In genomic region chr19:18254546-18255500, GRCh38 we compare ENCODE assay signal across 10 cellular contexts. TPM values are rescaled to one million over a fixed set of nuclear protein-coding genes. Genes with fewer than 3 reads are reported as not detected.
DNase-seq lines count a peak whose midpoint lies in the region; ATAC-seq, FAIRE-seq and TF ChIP-seq lines count a peak whose summit lies in the region.
"Had no signal": no experiment of that assay in that cellular context is flagged by ENCODE, and none has a peak within 500 bp of the region (broad histone marks: within the 10 kb centered on the region; RNA-seq: fewer than 3 reads in every experiment).

No MANE protein-coding gene starts in this region.

- DNase-seq in GM06990 (ENCODE audit: extremely low read depth, insufficient read length) (no peak), MM.1S (peak; percentile 37), GM12878 (ENCODE audit: low read depth, low spot score) (no peak)
- DNase-seq in activated CD4-positive, alpha-beta memory T cell treated with anti-CD3 and anti-CD28 coated beads, Interleukin-2, amount 10 ng/mL, durations not matched to agents 7 days and 5 days, result no peak
- DNase-seq in activated naive CD4-positive, alpha-beta T cell treated with anti-CD3 and anti-CD28 coated beads for 36 hours, result no peak
- DNase-seq: left ventricle myocardium superior had no signal

- H3K4me3 Mint-ChIP-seq in activated CD4-positive, alpha-beta memory T cell treated with anti-CD3 and anti-CD28 coated beads, Interleukin-2, amount 10 ng/mL, durations not matched to agents 7 days and 5 days, result no peak overlapping the region
- H3K4me3 Mint-ChIP-seq in activated naive CD4-positive, alpha-beta T cell treated with anti-CD3 and anti-CD28 coated beads for 36 hours, result no peak overlapping the region
- H3K4me3 Mint-ChIP-seq: T-cell had no signal

- CTCF ChIA-PET in GM12878 (lab: Yijun Ruan, JAX), result interaction anchor here (0.9 to 8.0 kb wide), 18 partner anchors 14 to 157 kb away, joined by 3 to 213 read pairs (median 4); partner anchors contain the start of genes LSM4, MPV17L2 and RAB3A
- CTCF ChIA-PET in activated CD4-positive, alpha-beta memory T cell treated with anti-CD3 and anti-CD28 coated beads, Interleukin-2, amount 10 ng/mL, durations not matched to agents 7 days and 5 days (lab: Charles Lee), result interaction anchor here (0.6 to 3.4 kb wide), 9 partner anchors 14 to 541 kb away, joined by 3 to 70 read pairs (median 4); partner anchors contain the start of gene RAB3A
- CTCF ChIA-PET in activated naive CD4-positive, alpha-beta T cell treated with anti-CD3 and anti-CD28 coated beads for 36 hours (lab: Charles Lee), result interaction anchor here (0.6 to 6.3 kb wide), 14 partner anchors 8 to 317 kb away, joined by 3 to 117 read pairs (median 4); partner anchors contain the start of gene RAB3A

- no TSS peak for BruUV-seq in GM12878 (replicated peaks; lab: Mats Ljungman, UMichigan)

- TF ChIP-seq CTCF in GM06990 (IDR thresholded peaks at IDR 0.05; ENCODE audit: insufficient read depth, low read length, poor library complexity, severe bottlenecking) (peak; percentile 20), MM.1S (IDR thresholded peaks at IDR 0.05; ENCODE audit: low read length) (peak; percentile 45), GM12878 (IDR thresholded peaks at IDR 0.05 in 2 of 3, conservative IDR thresholded peaks at IDR 0.05 in 1 of 3; ENCODE audit: control insufficient read depth in 2 of 3, extremely low read depth in 1 of 3, insufficient read depth in 1 of 3, low read depth in 3 of 3, low read length in 3 of 3) (0 out of 6 replicates have a peak, but pooled peaks of 2 of the 3 experiments have one; percentile 3 to 12)

- peaks cover 6% of the 10 kb centered on the region for H3K4me1 Mint-ChIP-seq in activated CD4-positive, alpha-beta memory T cell treated with anti-CD3 and anti-CD28 coated beads, Interleukin-2, amount 10 ng/mL, durations not matched to agents 7 days and 5 days
- H3K4me1 Mint-ChIP-seq in activated naive CD4-positive, alpha-beta T cell treated with anti-CD3 and anti-CD28 coated beads for 36 hours (ENCODE audit: low read depth), result peaks cover 2% of the 10 kb centered on the region

- H3K9me3 ChIP-seq in MM.1S (replicated peaks; ENCODE audit: insufficient read depth, low read length) (no peaks in the 10 kb centered on the region), GM12878 (replicated peaks; ENCODE audit: control insufficient read depth, insufficient read depth, low read length) (no peaks in the 10 kb centered on the region), muscle layer of duodenum (ENCODE audit: control insufficient read depth in 1 of 2, low read length in 2 of 2) (peaks cover 0 to 3% of the 10 kb centered on the region in 2 donors)

- POLR2A ChIA-PET in GM12878 (lab: Charles Lee), result interaction anchor here (1.2 to 1.7 kb wide), 5 partner anchors 9 to 63 kb away, joined by 3 to 5 read pairs (median 4); partner anchors contain the start of gene JUND
- POLR2A ChIA-PET in activated CD4-positive, alpha-beta memory T cell treated with anti-CD3 and anti-CD28 coated beads, Interleukin-2, amount 10 ng/mL, durations not matched to agents 7 days and 5 days (lab: Charles Lee), result interaction anchor here (0.9 to 3.3 kb wide), 3 partner anchors 19 to 141 kb away, joined by 3 to 16 read pairs (median 5); partner anchors contain the start of genes IQCN and RAB3A

- H3K27ac Mint-ChIP-seq in activated CD4-positive, alpha-beta memory T cell treated with anti-CD3 and anti-CD28 coated beads, Interleukin-2, amount 10 ng/mL, durations not matched to agents 7 days and 5 days, result no peak overlapping the region
- no peak overlapping the region for H3K27ac Mint-ChIP-seq in activated naive CD4-positive, alpha-beta T cell treated with anti-CD3 and anti-CD28 coated beads for 36 hours
- H3K27ac Mint-ChIP-seq: T-cell had no signal

- TF ChIP-seq EP300 in GM12878 (IDR thresholded peaks at IDR 0.05; ENCODE audit: borderline replicate concordance in 1 of 2, control insufficient read depth in 1 of 2, low read depth in 2 of 2, low read length in 2 of 2), result no peak

- no peaks in the 10 kb centered on the region for H3K9me3 Mint-ChIP-seq in activated CD4-positive, alpha-beta memory T cell treated with anti-CD3 and anti-CD28 coated beads, Interleukin-2, amount 10 ng/mL, durations not matched to agents 7 days and 5 days
- H3K9me3 Mint-ChIP-seq in activated naive CD4-positive, alpha-beta T cell treated with anti-CD3 and anti-CD28 coated beads for 36 hours, result no peaks in the 10 kb centered on the region
- H3K9me3 Mint-ChIP-seq: T-cell had no signal

- in situ Hi-C loops in GM12878 (cut with MboI), result no loop called here

- peaks cover 30% of the 10 kb centered on the region for H3K27me3 Mint-ChIP-seq in activated CD4-positive, alpha-beta memory T cell treated with anti-CD3 and anti-CD28 coated beads, Interleukin-2, amount 10 ng/mL, durations not matched to agents 7 days and 5 days
- peaks cover 23% of the 10 kb centered on the region for H3K27me3 Mint-ChIP-seq in activated naive CD4-positive, alpha-beta T cell treated with anti-CD3 and anti-CD28 coated beads for 36 hours (ENCODE audit: low read depth)

- H3K4me2 ChIP-seq in MM.1S (ENCODE audit: low read depth, low read length) (0 out of 2 replicates have a peak overlapping the region, but pooled peaks have one; percentile 18), GM12878 (ENCODE audit: control insufficient read depth, insufficient read depth) (no peak overlapping the region)

- H4K20me1 ChIP-seq in MM.1S (ENCODE audit: insufficient read depth, low read length) (no peaks in the 10 kb centered on the region), GM12878 (ENCODE audit: control insufficient read depth, insufficient read depth) (no peaks in the 10 kb centered on the region)

- H3K27ac ChIP-seq in MM.1S (ENCODE audit: low read length) (peak overlapping the region; percentile 12; the same call in 1 of the 2 replicates), GM12878 (ENCODE audit: control insufficient read depth, insufficient read depth) (no peak overlapping the region), muscle layer of duodenum (ENCODE audit: low read length) (peak overlapping the region; percentile 7)

- H3K4me3 ChIP-seq in GM06990 (replicated peaks; ENCODE audit: low read depth, low read length), result no peak overlapping the region
- no peak overlapping the region for H3K4me3 ChIP-seq in MM.1S (ENCODE audit: low read length)
- H3K4me3 ChIP-seq in GM12878, result no peak overlapping the region
- peak overlapping the region in 1 of 2 donors; percentile 11 for H3K4me3 ChIP-seq in muscle layer of duodenum (ENCODE audit: low read depth in 1 of 2, low read length in 2 of 2)

- no peak overlapping the region for H2AFZ ChIP-seq in MM.1S (ENCODE audit: low read length)
- no peak overlapping the region for H2AFZ ChIP-seq in GM12878 (ENCODE audit: control insufficient read depth, low read depth, low read length)

- RAD21 ChIA-PET in GM12878 (lab: Charles Lee; ENCODE audit: unreplicated experiment), result interaction anchor here (0.6 to 8.7 kb wide), 8 partner anchors 8 to 76 kb away, joined by 3 to 175 read pairs (median 12); partner anchors contain the start of genes MPV17L2 and RAB3A

- TF ChIP-seq POLR2A in GM12878 (IDR thresholded peaks at IDR 0.05; ENCODE audit: low read depth, low read length), result no peak

- no peak for TF ChIP-seq RAD21 in GM12878 (IDR thresholded peaks at IDR 0.05; ENCODE audit: insufficient read depth, low read depth, low read length)

- H3K79me2 ChIP-seq in MM.1S (ENCODE audit: low read length) (no peaks in the 10 kb centered on the region), GM12878 (ENCODE audit: control insufficient read depth, insufficient read depth, low read length) (no peaks in the 10 kb centered on the region)

- no peak overlapping the region for H3K9ac ChIP-seq in MM.1S (ENCODE audit: low read length)
- H3K9ac ChIP-seq in GM12878 (ENCODE audit: control insufficient read depth, insufficient read depth, low read length), result no peak overlapping the region

- FAIRE-seq in GM12878 (lab: Jason Lieb, UNC), result no peak

- 4% methylated on average over 23 of the region's 23 CpGs for WGBS in GM12878 (ENCODE audit: insufficient coverage, insufficient replicate concordance, low lambda C conversion rate, missing lambda C conversion rate)

- H3K36me3 ChIP-seq in GM06990 (ENCODE audit: control insufficient read depth, insufficient read depth, low read length) (no peaks in the 10 kb centered on the region), MM.1S (replicated peaks; ENCODE audit: insufficient read depth, low read length) (no peaks in the 10 kb centered on the region), GM12878 (ENCODE audit: control insufficient read depth in 2 of 2, insufficient read depth in 2 of 2, low read length in 1 of 2) (no peaks in the 10 kb centered on the region), muscle layer of duodenum (ENCODE audit: control insufficient read depth in 1 of 2, insufficient read depth in 2 of 2, low read length in 2 of 2) (peaks cover 0 to 14% of the 10 kb centered on the region in 2 donors)

- H3F3A ChIP-seq in MM.1S (ENCODE audit: insufficient read depth, low read length), result no peaks in the 10 kb centered on the region

- SMC1A ChIA-PET in GM12878 (lab: Charles Lee; ENCODE audit: uncharacterized antibody, unreplicated experiment), result interaction anchor here (0.7 to 7.6 kb wide), 9 partner anchors 31 to 157 kb away, joined by 3 to 121 read pairs (median 7); partner anchors contain the start of genes MPV17L2 and RAB3A

- H3K4me1 ChIP-seq in MM.1S (ENCODE audit: low read length), result peaks cover 12% of the 10 kb centered on the region; the same call in 1 of the 2 replicates
- H3K4me1 ChIP-seq in GM12878 (ENCODE audit: control insufficient read depth, insufficient read depth, low read length), result peaks cover 5% of the 10 kb centered on the region
- no peaks in the 10 kb centered on the region for H3K4me1 ChIP-seq in muscle layer of duodenum (ENCODE audit: control insufficient read depth in 1 of 2, insufficient read depth in 2 of 2, low read length in 2 of 2)

- intact Hi-C loops in GM12878 (cut with micrococcal nuclease; ENCODE audit: unreplicated experiment), result no loop called here
- intact Hi-C loops in activated naive CD4-positive, alpha-beta T cell treated with anti-CD3 and anti-CD28 coated beads for 36 hours (cut with micrococcal nuclease), result no loop called here

- H3K27me3 ChIP-seq in GM06990 (replicated peaks; ENCODE audit: control insufficient read depth, insufficient read depth, low read length) (no peaks in the 10 kb centered on the region; the same call in 1 of the 2 replicates), MM.1S (replicated peaks; ENCODE audit: insufficient read depth, low read length) (peaks cover 80% of the 10 kb centered on the region), GM12878 (replicated peaks in 1 of 2; ENCODE audit: control insufficient read depth in 2 of 2, insufficient read depth in 2 of 2, low read length in 1 of 2) (no peaks in the 10 kb centered on the region; a peak in 1 of 4 replicates), muscle layer of duodenum (ENCODE audit: low read depth, low read length) (no peaks in the 10 kb centered on the region)

- ATAC-seq in GM12878 (no peak), GM18907 (IDR thresholded peaks at IDR 0.05; ENCODE audit: unreplicated experiment) (no peak), HG02588 (IDR thresholded peaks at IDR 0.05; ENCODE audit: unreplicated experiment) (no peak)

- H3K36me3 Mint-ChIP-seq in activated CD4-positive, alpha-beta memory T cell treated with anti-CD3 and anti-CD28 coated beads, Interleukin-2, amount 10 ng/mL, durations not matched to agents 7 days and 5 days (ENCODE audit: low read depth), result no peaks in the 10 kb centered on the region
- no peaks in the 10 kb centered on the region for H3K36me3 Mint-ChIP-seq in activated naive CD4-positive, alpha-beta T cell treated with anti-CD3 and anti-CD28 coated beads for 36 hours (ENCODE audit: low read depth)
- H3K36me3 Mint-ChIP-seq: T-cell had no signal

- no peaks in the 10 kb centered on the region for H3K9me2 ChIP-seq in MM.1S (replicated peaks; ENCODE audit: insufficient read depth, low read length)

RNA-seq across cellular contexts. Expression of gene IQCN, which starts 19.4 kb away (rescaled TPM):
- total RNA-seq in GM12878 (2013; cell fraction: nucleolus; rRNA removed), result 0.27 and 0.29 TPM in 2 replicates
- total RNA-seq in GM12878 (2014; rRNA removed) (0.23 and 0.27 TPM in 2 replicates), GM12878 (2014; rRNA removed; fragmentation: Illumina TruSeq; extraction: Trizol) (0.27 and 0.28 TPM in 2 replicates), GM12878 (2021) (0.54 and 0.64 TPM in 2 replicates)
- 0.73 TPM for polyA plus RNA-seq in GM12878 (2011; ENCODE audit: low read depth)
- polyA plus RNA-seq in GM12878 (2011; rRNA removed) (0.01 TPM in 1 of 2 replicates, not detected in the other), GM12878 (2014; fragmentation: Illumina TruSeq; extraction: Trizol) (0.08 and 0.19 TPM in 2 replicates), GM12878 (2014; fragmentation: Nextera tagmentation; extraction: Ambion mirVana) (not detected), GM12878 (2014; rRNA removed) (0.45 and 0.72 TPM in 2 replicates), GM12878 (2016; fragmentation: Nextera tagmentation; extraction: Ambion mirVana) (under 1 TPM in 1 of 2 experiments, not detected in 1; 0.07 TPM)
- under 0.01 and 0.02 TPM in 2 replicates for polyA plus RNA-seq in GM12878 (2011; cell fraction: cytosol; rRNA removed)
- polyA plus RNA-seq in GM12878 (2011; cell fraction: nucleus; rRNA removed), result 0.19 and 0.22 TPM in 2 replicates
- 0.67 and 0.68 TPM in 2 replicates for polyA plus RNA-seq in GM12878 (2012)
- 0.05 and 0.07 TPM in 2 replicates for polyA minus RNA-seq in GM12878 (2011; rRNA and poly(A)+ RNA removed)
- not detected in 2 replicates for polyA minus RNA-seq in GM12878 (2011; cell fraction: cytosol; rRNA and poly(A)+ RNA removed)
- 0.12 and 0.38 TPM in 2 replicates for polyA minus RNA-seq in GM12878 (2011; cell fraction: nucleus; rRNA and poly(A)+ RNA removed)
- total RNA-seq in activated CD4-positive, alpha-beta memory T cell treated with anti-CD3 and anti-CD28 coated beads, Interleukin-2, amount 10 ng/mL, durations not matched to agents 7 days and 5 days, result 1 to 10 TPM; 1.6 to 1.7 TPM
- under 1 TPM in 1 of 2 experiments, not detected in 1; 0.19 TPM for total RNA-seq in activated naive CD4-positive, alpha-beta T cell treated with anti-CD3 and anti-CD28 coated beads for 36 hours

RNA-seq across cellular contexts. Expression of gene JUND, which starts 26.6 kb away (rescaled TPM):
- 50.9 and 51.1 TPM in 2 replicates for total RNA-seq in GM12878 (2013; cell fraction: nucleolus; rRNA removed)
- 91.3 and 116 TPM in 2 replicates for total RNA-seq in GM12878 (2014; rRNA removed)
- 16.9 and 19.1 TPM in 2 replicates for total RNA-seq in GM12878 (2014; rRNA removed; fragmentation: Illumina TruSeq; extraction: Trizol)
- total RNA-seq in GM12878 (2021), result 164 and 176 TPM in 2 replicates
- 5.4 TPM for polyA plus RNA-seq in GM12878 (2011; ENCODE audit: low read depth)
- polyA plus RNA-seq in GM12878 (2011; rRNA removed), result 9.2 and 18.6 TPM in 2 replicates
- 36.2 and 90.3 TPM in 2 replicates for polyA plus RNA-seq in GM12878 (2011; cell fraction: cytosol; rRNA removed)
- 64.3 and 75.7 TPM in 2 replicates for polyA plus RNA-seq in GM12878 (2011; cell fraction: nucleus; rRNA removed)
- 68.6 and 81.1 TPM in 2 replicates for polyA plus RNA-seq in GM12878 (2012)
- polyA plus RNA-seq in GM12878 (2014; fragmentation: Illumina TruSeq; extraction: Trizol), result 20.3 and 26.8 TPM in 2 replicates
- polyA plus RNA-seq in GM12878 (2014; fragmentation: Nextera tagmentation; extraction: Ambion mirVana), result 10 to 100 TPM; 11.2 to 16.0 TPM
- 148 and 166 TPM in 2 replicates for polyA plus RNA-seq in GM12878 (2014; rRNA removed)
- 1 to 10 TPM; 7.4 to 9.1 TPM for polyA plus RNA-seq in GM12878 (2016; fragmentation: Nextera tagmentation; extraction: Ambion mirVana)
- 22.5 and 61.2 TPM in 2 replicates for polyA minus RNA-seq in GM12878 (2011; rRNA and poly(A)+ RNA removed)
- polyA minus RNA-seq in GM12878 (2011; cell fraction: cytosol; rRNA and poly(A)+ RNA removed), result 55.2 and 60.1 TPM in 2 replicates
- 70.8 and 116 TPM in 2 replicates for polyA minus RNA-seq in GM12878 (2011; cell fraction: nucleus; rRNA and poly(A)+ RNA removed)
- total RNA-seq in activated CD4-positive, alpha-beta memory T cell treated with anti-CD3 and anti-CD28 coated beads, Interleukin-2, amount 10 ng/mL, durations not matched to agents 7 days and 5 days, result 100 to 1,000 TPM; 390 to 402 TPM
- 100 to 1,000 TPM in 1 of 2 experiments, 10 to 100 TPM in 1; 87.9 to 105 TPM for total RNA-seq in activated naive CD4-positive, alpha-beta T cell treated with anti-CD3 and anti-CD28 coated beads for 36 hours

RNA-seq across cellular contexts. Expression of gene PDE4C, which starts 28.6 kb away (rescaled TPM):
- total RNA-seq in GM12878 (2013; cell fraction: nucleolus; rRNA removed), result 2.5 and 3.7 TPM in 2 replicates
- total RNA-seq in GM12878 (2014; rRNA removed), result 0.28 and 1.1 TPM in 2 replicates
- 0.14 and 0.40 TPM in 2 replicates for total RNA-seq in GM12878 (2014; rRNA removed; fragmentation: Illumina TruSeq; extraction: Trizol)
- total RNA-seq in GM12878 (2021), result 0.27 and 0.67 TPM in 2 replicates
- 0.26 TPM for polyA plus RNA-seq in GM12878 (2011; ENCODE audit: low read depth)
- polyA plus RNA-seq in GM12878 (2011; rRNA removed), result 0.19 and 0.43 TPM in 2 replicates
- polyA plus RNA-seq in GM12878 (2011; cell fraction: cytosol; rRNA removed), result 0.25 and 0.42 TPM in 2 replicates
- polyA plus RNA-seq in GM12878 (2011; cell fraction: nucleus; rRNA removed), result 1.5 and 2.3 TPM in 2 replicates
- 0.43 and 0.52 TPM in 2 replicates for polyA plus RNA-seq in GM12878 (2012)
- 0.15 TPM in 1 of 2 replicates, not detected in the other for polyA plus RNA-seq in GM12878 (2014; fragmentation: Illumina TruSeq; extraction: Trizol)
- polyA plus RNA-seq in GM12878 (2014; fragmentation: Nextera tagmentation; extraction: Ambion mirVana), result under 1 TPM; 0.08 to 0.13 TPM
- polyA plus RNA-seq in GM12878 (2014; rRNA removed), result 0.27 and 0.73 TPM in 2 replicates
- under 1 TPM; 0.13 to 0.47 TPM for polyA plus RNA-seq in GM12878 (2016; fragmentation: Nextera tagmentation; extraction: Ambion mirVana)
- 0.41 TPM in 1 of 2 replicates, not detected in the other for polyA minus RNA-seq in GM12878 (2011; rRNA and poly(A)+ RNA removed)
- polyA minus RNA-seq in GM12878 (2011; cell fraction: cytosol; rRNA and poly(A)+ RNA removed), result not detected in 2 replicates
- 0.48 and 1.3 TPM in 2 replicates for polyA minus RNA-seq in GM12878 (2011; cell fraction: nucleus; rRNA and poly(A)+ RNA removed)
- under 1 TPM; 0.13 to 0.18 TPM for total RNA-seq in activated CD4-positive, alpha-beta memory T cell treated with anti-CD3 and anti-CD28 coated beads, Interleukin-2, amount 10 ng/mL, durations not matched to agents 7 days and 5 days
- under 1 TPM in 1 of 2 experiments, not detected in 1; 0.10 TPM for total RNA-seq in activated naive CD4-positive, alpha-beta T cell treated with anti-CD3 and anti-CD28 coated beads for 36 hours
- total RNA-seq: T-cell had no signal

RNA-seq across cellular contexts. Expression of gene RAB3A, which starts 51.0 kb away (rescaled TPM):
- 9.4 and 18.2 TPM in 2 replicates for total RNA-seq in GM12878 (2013; cell fraction: nucleolus; rRNA removed)
- total RNA-seq in GM12878 (2014; rRNA removed) (0.98 and 1.2 TPM in 2 replicates), GM12878 (2014; rRNA removed; fragmentation: Illumina TruSeq; extraction: Trizol) (0.51 and 0.67 TPM in 2 replicates), GM12878 (2021) (2.9 and 3.5 TPM in 2 replicates)
- 0.73 TPM for polyA plus RNA-seq in GM12878 (2011; ENCODE audit: low read depth)
- polyA plus RNA-seq in GM12878 (2011; rRNA removed) (1.3 and 2.8 TPM in 2 replicates), GM12878 (2014; fragmentation: Illumina TruSeq; extraction: Trizol) (0.54 and 1.1 TPM in 2 replicates), GM12878 (2014; fragmentation: Nextera tagmentation; extraction: Ambion mirVana) (under 1 TPM in 1 of 2 experiments, not detected in 1; 0.07 TPM), GM12878 (2014; rRNA removed) (1.0 and 2.5 TPM in 2 replicates), GM12878 (2016; fragmentation: Nextera tagmentation; extraction: Ambion mirVana) (1 to 10 TPM; 1.6 to 2.0 TPM)
- 3.9 and 4.9 TPM in 2 replicates for polyA plus RNA-seq in GM12878 (2011; cell fraction: cytosol; rRNA removed)
- polyA plus RNA-seq in GM12878 (2011; cell fraction: nucleus; rRNA removed), result 9.4 and 10.2 TPM in 2 replicates
- 1.5 and 3.5 TPM in 2 replicates for polyA plus RNA-seq in GM12878 (2012)
- polyA minus RNA-seq in GM12878 (2011; rRNA and poly(A)+ RNA removed), result 13.7 and 23.1 TPM in 2 replicates
- 3.7 and 6.1 TPM in 2 replicates for polyA minus RNA-seq in GM12878 (2011; cell fraction: cytosol; rRNA and poly(A)+ RNA removed)
- 8.9 and 16.6 TPM in 2 replicates for polyA minus RNA-seq in GM12878 (2011; cell fraction: nucleus; rRNA and poly(A)+ RNA removed)
- total RNA-seq in activated CD4-positive, alpha-beta memory T cell treated with anti-CD3 and anti-CD28 coated beads, Interleukin-2, amount 10 ng/mL, durations not matched to agents 7 days and 5 days, result 1 to 10 TPM; 3.7 to 5.3 TPM
- total RNA-seq in activated naive CD4-positive, alpha-beta T cell treated with anti-CD3 and anti-CD28 coated beads for 36 hours, result 1 to 10 TPM; 3.8 to 6.0 TPM
